ENCODE assay signal across 25 cellular contexts in genomic region chr5:74506119-74506518, GRCh38.
"Had no signal": no experiment of that assay in that cellular context is flagged by ENCODE, and none has a peak within 500 bp of the region (broad histone marks: within the 10 kb centered on the region; RNA-seq: fewer than 3 reads in every experiment).

No MANE protein-coding gene starts in this region.

- H3K9me3 ChIP-seq: ascending aorta, Peyer's patch, SJSA1, SK-N-SH had no signal

- ATAC-seq: activated CD8-positive, alpha-beta T cell treated with anti-CD3 and anti-CD28 coated beads for 36 hours; activated T-cell treated with anti-CD3 and anti-CD28 coated beads, Interleukin-2, amount 50 U/mL, for 72 hours; PC-3 had no signal

- H3K27me3 ChIP-seq: ascending aorta, cardiac muscle cell, Peyer's patch, SJSA1 had no signal

- DNase-seq: activated CD4-positive, alpha-beta T cell treated with anti-CD3 and anti-CD28 coated beads, Interleukin-2, amount 10 ng/mL, durations not matched to agents 24 days and 14 days; activated CD4-positive, alpha-beta T cell treated with anti-CD3 and anti-CD28 coated beads, Interleukin-2, amount 50 U/mL, for 4 hours; activated CD8-positive, alpha-beta T cell treated with anti-CD3 and anti-CD28 coated beads for 36 hours; activated gamma-delta T cell; activated naive CD4-positive, alpha-beta T cell treated with Interleukin-2 at 50 U/mL for 16 hours; activated naive CD8-positive, alpha-beta T cell treated with anti-CD3 and anti-CD28 coated beads, Interleukin-2, amount 10 ng/mL, durations not matched to agents 7 days and 5 days; activated T-cell treated with anti-CD3 and anti-CD28 coated beads, Interleukin-2, amount 50 U/mL, for 1 hour; activated T-cell treated with anti-CD3 and anti-CD28 coated beads, Interleukin-2, amount 50 U/mL, for 72 hours; amygdala; Karpas-422; NCI-H1105; NCI-H1417 treated with DMSO at 0.1 percent for 48 hours; NCI-H187 treated with DMSO at 0.1 percent for 48 hours; NCI-H2081; NCI-H226; NCI-H446 treated with DMSO at 0.1 percent for 48 hours; NCI-H524; PC-3; Peyer's patch; RPMI8226; SHP77 treated with DMSO at 0.1 percent for 48 hours; SK-N-SH had no signal

- H3K4me3 ChIP-seq: ascending aorta, cardiac muscle cell, Peyer's patch, SJSA1 had no signal

- H3K4me2 ChIP-seq: SK-N-SH had no signal

- H3K36me3 ChIP-seq: ascending aorta, cardiac muscle cell, Peyer's patch, SJSA1 had no signal

- H3K9ac ChIP-seq: SK-N-SH had no signal

- H3K27ac ChIP-seq: ascending aorta, cardiac muscle cell, Peyer's patch, SJSA1 had no signal

- H3K4me1 ChIP-seq: ascending aorta, Peyer's patch, SJSA1 had no signal
